16 cellular contexts compared by ENCODE assay signal in genomic region chr6:149627672-149628071, GRCh38. TPM values are rescaled to one million over a fixed set of nuclear protein-coding genes. Genes with fewer than 3 reads are reported as not detected.
DNase-seq lines count a peak whose midpoint lies in the region; ATAC-seq and TF ChIP-seq lines count a peak whose summit lies in the region.
"Had no signal": no experiment of that assay in that cellular context is flagged by ENCODE, and none has a peak within 500 bp of the region (broad histone marks: within the 10 kb centered on the region; RNA-seq: fewer than 3 reads in every experiment).

No MANE protein-coding gene starts in this region.

- TF ChIP-seq CTCF in WTC11 (IDR thresholded peaks at IDR 0.05) (no peak), glutamatergic neuron (IDR thresholded peaks at IDR 0.05; ENCODE audit: partially characterized antibody, unreplicated experiment) (no peak)

- peaks cover 18% of the 10 kb centered on the region for H3K4me1 Mint-ChIP-seq in stimulated activated naive CD8-positive, alpha-beta T cell treated with anti-CD3 and anti-CD28 coated beads, Interleukin-15, Interleukin-2, amounts not matched to agents 100 ng/mL and 50 ng/mL, for 24 hours (ENCODE audit: low read depth)
- H3K4me1 Mint-ChIP-seq in stimulated activated naive CD8-positive, alpha-beta T cell treated with anti-CD3 and anti-CD28 coated beads, Interleukin-15, amount 100 ng/mL, for 72 hours, result peaks cover 9% of the 10 kb centered on the region
- H3K4me1 Mint-ChIP-seq in WTC11 (no peaks in the 10 kb centered on the region), glutamatergic neuron (ENCODE audit: low read depth, unreplicated experiment) (no peaks in the 10 kb centered on the region)

- DNase-seq in stimulated activated naive CD8-positive, alpha-beta T cell treated with anti-CD3 and anti-CD28 coated beads, Interleukin-15, amount 100 ng/mL, for 72 hours, result no peak
- DNase-seq in WTC11 (ENCODE audit: low spot score), result no peak
- peak; percentile 1 for DNase-seq in left kidney (ENCODE audit: low read depth, low spot score)
- DNase-seq in glutamatergic neuron, result no peak
- no peak for DNase-seq in stimulated activated naive CD4-positive, alpha-beta T cell (lab: John Stamatoyannopoulos, UW)
- DNase-seq: DMS 273 treated with DMSO at 0.1 percent for 48 hours, GF-D8, KBM-7, MV-4-11, NCI-H1417 treated with DMSO at 0.1 percent for 48 hours, NCI-H2029, NCI-H2171, NCI-H774, PC-3 had no signal

- peaks cover 40% of the 10 kb centered on the region for H3K36me3 Mint-ChIP-seq in stimulated activated naive CD8-positive, alpha-beta T cell treated with anti-CD3 and anti-CD28 coated beads, Interleukin-15, Interleukin-2, amounts not matched to agents 100 ng/mL and 50 ng/mL, for 24 hours (ENCODE audit: low read depth)
- H3K36me3 Mint-ChIP-seq in WTC11, result peaks cover 23% of the 10 kb centered on the region
- H3K36me3 Mint-ChIP-seq in glutamatergic neuron (ENCODE audit: unreplicated experiment), result no peaks in the 10 kb centered on the region

- H3K27ac Mint-ChIP-seq in stimulated activated naive CD8-positive, alpha-beta T cell treated with anti-CD3 and anti-CD28 coated beads, Interleukin-15, Interleukin-2, amounts not matched to agents 100 ng/mL and 50 ng/mL, for 24 hours, result peak overlapping the region; percentile 59
- peak overlapping the region in 1 of 2 donors; percentile 69 for H3K27ac Mint-ChIP-seq in stimulated activated naive CD8-positive, alpha-beta T cell treated with anti-CD3 and anti-CD28 coated beads, Interleukin-15, amount 100 ng/mL, for 72 hours
- H3K27ac Mint-ChIP-seq in WTC11, result peak overlapping the region; percentile 48; the same call in 1 of the 2 replicates
- no peak overlapping the region for H3K27ac Mint-ChIP-seq in glutamatergic neuron (ENCODE audit: unreplicated experiment)

- no peak overlapping the region for H3K4me3 Mint-ChIP-seq in stimulated activated naive CD8-positive, alpha-beta T cell treated with anti-CD3 and anti-CD28 coated beads, Interleukin-15, Interleukin-2, amounts not matched to agents 100 ng/mL and 50 ng/mL, for 24 hours
- no peak overlapping the region for H3K4me3 Mint-ChIP-seq in stimulated activated naive CD8-positive, alpha-beta T cell treated with anti-CD3 and anti-CD28 coated beads, Interleukin-15, amount 100 ng/mL, for 72 hours
- H3K4me3 Mint-ChIP-seq in WTC11 (no peak overlapping the region), glutamatergic neuron (ENCODE audit: unreplicated experiment) (no peak overlapping the region)

- H3K27me3 Mint-ChIP-seq in stimulated activated naive CD8-positive, alpha-beta T cell treated with anti-CD3 and anti-CD28 coated beads, Interleukin-15, Interleukin-2, amounts not matched to agents 100 ng/mL and 50 ng/mL, for 24 hours, result no peaks in the 10 kb centered on the region
- no peaks in the 10 kb centered on the region for H3K27me3 Mint-ChIP-seq in stimulated activated naive CD8-positive, alpha-beta T cell treated with anti-CD3 and anti-CD28 coated beads, Interleukin-15, amount 100 ng/mL, for 72 hours
- no peaks in the 10 kb centered on the region for H3K27me3 Mint-ChIP-seq in WTC11 (ENCODE audit: low read depth)
- no peaks in the 10 kb centered on the region for H3K27me3 Mint-ChIP-seq in glutamatergic neuron (ENCODE audit: unreplicated experiment)

- H3K9me3 Mint-ChIP-seq in stimulated activated naive CD8-positive, alpha-beta T cell treated with anti-CD3 and anti-CD28 coated beads, Interleukin-15, Interleukin-2, amounts not matched to agents 100 ng/mL and 50 ng/mL, for 24 hours, result no peaks in the 10 kb centered on the region
- no peaks in the 10 kb centered on the region for H3K9me3 Mint-ChIP-seq in stimulated activated naive CD8-positive, alpha-beta T cell treated with anti-CD3 and anti-CD28 coated beads, Interleukin-15, amount 100 ng/mL, for 72 hours
- H3K9me3 Mint-ChIP-seq in WTC11 (no peaks in the 10 kb centered on the region), glutamatergic neuron (ENCODE audit: unreplicated experiment) (no peaks in the 10 kb centered on the region)

- CTCF ChIA-PET in WTC11 (lab: Charles Lee), result interaction anchor here (0.6 kb wide), 1 partner anchor 1450 kb away, joined by 3 read pairs; no protein-coding TSS in a partner anchor

- POLR2A ChIA-PET in WTC11 (lab: Charles Lee), result interaction anchor here (0.7 kb wide), 1 partner anchor 59 kb away, joined by 3 read pairs; no protein-coding TSS in a partner anchor

- ATAC-seq in stimulated activated naive CD8-positive, alpha-beta T cell treated with anti-CD3 and anti-CD28 coated beads, Interleukin-15, amount 100 ng/mL, for 72 hours, result no peak
- ATAC-seq in WTC11 (no peak), GM19035 (IDR thresholded peaks at IDR 0.05; ENCODE audit: unreplicated experiment) (no peak)
- ATAC-seq: PC-3 had no signal

TF ChIP-seq in WTC11, 78 proteins besides CTCF, POLR2A, EP300 and RAD21:
- TF ChIP-seq PREB (CRISPR knock-in tag; IDR thresholded peaks at IDR 0.05; ENCODE audit: borderline replicate concordance), result no peak
- no peak for TF ChIP-seq MYBL2 (CRISPR knock-in tag; IDR thresholded peaks at IDR 0.05)
- TF ChIP-seq PRDM15 (CRISPR knock-in tag; IDR thresholded peaks at IDR 0.05), result no peak
- no peak for TF ChIP-seq ZNF671 (CRISPR knock-in tag; IDR thresholded peaks at IDR 0.05)
- no peak for TF ChIP-seq ZNF317 (CRISPR knock-in tag; IDR thresholded peaks at IDR 0.05; ENCODE audit: borderline replicate concordance, low read depth)
- no peak for TF ChIP-seq USF2 (CRISPR knock-in tag; IDR thresholded peaks at IDR 0.05)

RNA-seq across cellular contexts. Expression of gene KATNA1, which starts 20.8 kb away (rescaled TPM):
- total RNA-seq in WTC11 (2021), result 16.0 to 18.1 TPM (median 16.1 TPM) in 3 replicates
- total RNA-seq in glutamatergic neuron (ENCODE audit: unreplicated experiment), result 10.9 TPM
